In genomic region chr19:35286116-35286515, GRCh38 we compare ENCODE assay signal across 9 cellular contexts. TPM values are rescaled to one million over a fixed set of nuclear protein-coding genes. Genes with fewer than 3 reads are reported as not detected.
"Had no signal": no experiment of that assay in that cellular context is flagged by ENCODE, and none has a peak within 500 bp of the region (broad histone marks: within the 10 kb centered on the region; RNA-seq: fewer than 3 reads in every experiment).

No MANE protein-coding gene starts in this region.

RNA-seq across cellular contexts. Expression of gene HAMP, which starts 3.8 kb away (rescaled TPM):
- total RNA-seq: body of pancreas, chondrocyte, esophagus muscularis mucosa, foreskin keratinocyte, gastrocnemius medialis had no signal

RNA-seq across cellular contexts. Expression of gene MAG, which starts 5.8 kb away (rescaled TPM):
- total RNA-seq: activated CD4-positive, alpha-beta memory T cell treated with anti-CD3 and anti-CD28 coated beads, Interleukin-2, amount 10 ng/mL, durations not matched to agents 7 days and 5 days; activated CD4-positive, alpha-beta T cell treated with anti-CD3 and anti-CD28 coated beads, Interleukin-2, amount 10 ng/mL, durations not matched to agents 24 days and 14 days; chondrocyte; dermis blood vessel endothelial cell; foreskin keratinocyte; T-helper 17 cell had no signal

RNA-seq across cellular contexts. Expression of gene CD22, which starts 42.9 kb away (rescaled TPM):
- total RNA-seq: chondrocyte, foreskin keratinocyte had no signal
